ENCODE assay signal across 8 cellular contexts in the genomic region with DNA sequence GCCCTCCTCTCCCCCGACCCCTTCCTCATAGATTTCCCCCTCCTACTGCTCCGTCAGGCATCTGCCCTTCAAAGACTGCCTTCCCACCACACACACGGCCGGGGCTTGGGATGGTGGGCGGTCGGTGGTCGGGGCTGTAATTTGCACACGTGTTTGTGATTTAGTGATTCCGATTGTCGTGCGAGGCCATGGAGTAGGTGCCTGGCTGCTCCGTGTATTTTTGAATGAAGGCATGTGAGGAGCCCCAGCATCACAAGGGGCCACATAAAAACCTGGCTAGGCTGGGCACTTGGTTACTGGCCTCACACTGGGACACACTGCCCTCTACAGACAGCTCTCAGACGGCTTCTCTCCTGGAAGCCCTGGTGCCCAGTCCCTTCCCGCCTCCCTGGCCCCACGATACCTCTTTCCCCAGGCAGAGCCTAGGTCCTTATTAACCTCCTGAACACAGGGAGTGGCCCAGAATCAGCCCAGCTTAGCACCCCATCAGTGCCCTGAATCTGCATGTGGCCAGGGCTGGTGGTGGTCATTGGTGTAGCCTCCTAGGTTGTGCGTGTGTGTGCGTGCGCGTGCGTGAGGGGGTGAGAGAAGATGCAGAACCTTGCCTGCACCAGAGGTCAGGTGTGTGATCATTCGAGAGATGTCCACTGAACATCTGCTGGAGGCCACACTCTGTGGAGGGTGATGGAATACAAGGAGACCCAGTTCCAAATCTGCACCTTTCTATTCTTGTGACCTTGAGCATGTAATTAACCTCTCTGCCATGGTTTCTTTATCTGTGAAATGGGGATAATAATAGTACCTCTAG. TPM values are rescaled to one million over a fixed set of nuclear protein-coding genes. Genes with fewer than 3 reads are reported as not detected.
DNase-seq lines count a peak whose midpoint lies in the region; ATAC-seq and TF ChIP-seq lines count a peak whose summit lies in the region.

No MANE protein-coding gene starts in this region.

- peaks cover 4% of the 10 kb centered on the region for H3K27me3 Mint-ChIP-seq in T-helper 1 cell treated with Interleukin-12 subunit alpha and Interleukin-12 subunit beta and Interleukin-4 antibody, amounts not matched to agents 30 μg/mL and 1 μg/mL, for 36 hours (ENCODE audit: low read depth)
- peaks cover 47% of the 10 kb centered on the region for H3K27me3 Mint-ChIP-seq in brain

- no peak for ATAC-seq in GM18868 (IDR thresholded peaks at IDR 0.05; ENCODE audit: unreplicated experiment)
- no peak for ATAC-seq in GM21515 (IDR thresholded peaks at IDR 0.05; ENCODE audit: unreplicated experiment)

- H3K27ac Mint-ChIP-seq in T-helper 1 cell treated with Interleukin-12 subunit alpha and Interleukin-12 subunit beta and Interleukin-4 antibody, amounts not matched to agents 30 μg/mL and 1 μg/mL, for 36 hours = peak overlapping the region; percentile 85
- peak overlapping the region; percentile 85 to 96 (median 95) for H3K27ac Mint-ChIP-seq in brain

- peak; percentile 84 for TF ChIP-seq CTCF in GM12872 (IDR thresholded peaks at IDR 0.05; ENCODE audit: insufficient read depth, low read depth, low read length)
- TF ChIP-seq CTCF in brain (conservative IDR thresholded peaks at IDR 0.05) = peak; percentile 69 to 77

- H3K4me3 Mint-ChIP-seq in T-helper 1 cell treated with Interleukin-12 subunit alpha and Interleukin-12 subunit beta and Interleukin-4 antibody, amounts not matched to agents 30 μg/mL and 1 μg/mL, for 36 hours = peak overlapping the region; percentile 94
- H3K4me3 Mint-ChIP-seq in brain = peak overlapping the region; percentile 87 to 97 (median 89)

- H3K4me1 Mint-ChIP-seq in T-helper 1 cell treated with Interleukin-12 subunit alpha and Interleukin-12 subunit beta and Interleukin-4 antibody, amounts not matched to agents 30 μg/mL and 1 μg/mL, for 36 hours (ENCODE audit: low read depth) = peaks cover 43% of the 10 kb centered on the region
- H3K4me1 Mint-ChIP-seq in brain = peaks cover 20% of the 10 kb centered on the region

- DNase-seq in NCI-H146 treated with DMSO at 0.1 percent for 48 hours (lab: John Stamatoyannopoulos, UW; ENCODE audit: unreplicated experiment) = peak; percentile 70
- DNase-seq in hypothalamus (lab: John Stamatoyannopoulos, UW) = peak in 47 of 51 donors; percentile 9 to 79 (median 54)
- peak; percentile 63 for DNase-seq in pulmonary artery endothelial cell (ENCODE audit: low read depth, low spot score)

- peaks cover 26% of the 10 kb centered on the region for H3K36me3 Mint-ChIP-seq in T-helper 1 cell treated with Interleukin-12 subunit alpha and Interleukin-12 subunit beta and Interleukin-4 antibody, amounts not matched to agents 30 μg/mL and 1 μg/mL, for 36 hours (ENCODE audit: low read depth)
- H3K36me3 Mint-ChIP-seq in brain = no peaks in the 10 kb centered on the region

- H3K9me3 Mint-ChIP-seq in T-helper 1 cell treated with Interleukin-12 subunit alpha and Interleukin-12 subunit beta and Interleukin-4 antibody, amounts not matched to agents 30 μg/mL and 1 μg/mL, for 36 hours = no peaks in the 10 kb centered on the region
- H3K9me3 Mint-ChIP-seq in brain = no peaks in the 10 kb centered on the region

RNA-seq across cellular contexts. Expression of gene SOCS1, which starts 1.3 kb away (rescaled TPM):
- polyA plus RNA-seq in brain (ENCODE audit: insufficient read depth, low read depth, low replicate concordance) = 2.2 TPM
- total RNA-seq in pulmonary artery endothelial cell = 0.73 and 1.9 TPM in 2 replicates

RNA-seq across cellular contexts. Expression of gene TNP2, which starts 11.8 kb away (rescaled TPM):
- not detected for polyA plus RNA-seq in brain (ENCODE audit: insufficient read depth, low read depth, low replicate concordance)
- total RNA-seq in pulmonary artery endothelial cell = not detected in 2 replicates

RNA-seq across cellular contexts. Expression of gene PRM3, which starts 16.1 kb away (rescaled TPM):
- not detected for polyA plus RNA-seq in brain (ENCODE audit: insufficient read depth, low read depth, low replicate concordance)
- not detected in 2 replicates for total RNA-seq in pulmonary artery endothelial cell

RNA-seq across cellular contexts. Expression of gene PRM2, which starts 18.9 kb away (rescaled TPM):
- not detected for polyA plus RNA-seq in brain (ENCODE audit: insufficient read depth, low read depth, low replicate concordance)
- total RNA-seq in pulmonary artery endothelial cell = not detected in 2 replicates

RNA-seq across cellular contexts. Expression of gene PRM1, which starts 23.8 kb away (rescaled TPM):
- polyA plus RNA-seq in brain (ENCODE audit: insufficient read depth, low read depth, low replicate concordance) = not detected
- total RNA-seq in pulmonary artery endothelial cell = not detected in 2 replicates
